8 cellular contexts compared by ENCODE assay signal in genomic region chr1:42913426-42914091, GRCh38. TPM values are rescaled to one million over a fixed set of nuclear protein-coding genes. Genes with fewer than 3 reads are reported as not detected.
A peak's percentile ranks its signal among the peaks of the same experiment; 100 is the strongest.
DNase-seq lines count a peak whose midpoint lies in the region; ATAC-seq, FAIRE-seq and TF ChIP-seq lines count a peak whose summit lies in the region.

No MANE protein-coding gene starts in this region.

- peak; percentile 72 for FAIRE-seq in GM18507 (lab: Jason Lieb, UNC)

- H3K27ac ChIP-seq in WERI-Rb-1 (no peak overlapping the region), vagina (no peak overlapping the region)

- no peak for TF ChIP-seq POLR2A in vagina (IDR thresholded peaks at IDR 0.05)

- ATAC-seq in mucosa of descending colon: peak; percentile 88
- ATAC-seq in GM18867 (IDR thresholded peaks at IDR 0.05; ENCODE audit: unreplicated experiment): no peak

- TF ChIP-seq CTCF in BE2C (IDR thresholded peaks at IDR 0.05; ENCODE audit: low read depth, low read length) (peak; percentile 72), WERI-Rb-1 (IDR thresholded peaks at IDR 0.05; ENCODE audit: low read depth, low read length) (peak; percentile 74), epithelial cell of proximal tubule (conservative IDR thresholded peaks at IDR 0.05; ENCODE audit: low read depth, low read length) (peak; percentile 92), mucosa of descending colon (IDR thresholded peaks at IDR 0.05) (peak; percentile 47), vagina (IDR thresholded peaks at IDR 0.05) (peak; percentile 68 to 95 (median 70))

- H3K27me3 ChIP-seq in BE2C (no peaks in the 10 kb centered on the region), WERI-Rb-1 (ENCODE audit: insufficient read depth, low read depth, severe bottlenecking) (no peaks in the 10 kb centered on the region), vagina (no peaks in the 10 kb centered on the region)

- H3K4me1 ChIP-seq in BE2C (no peaks in the 10 kb centered on the region), mucosa of descending colon (ENCODE audit: low read depth) (no peaks in the 10 kb centered on the region), vagina (no peaks in the 10 kb centered on the region)

- intact Hi-C loops in mucosa of descending colon (cut with DNase I, micrococcal nuclease) (loop anchor here (2.0 kb wide), 2 partner anchors 159 to 161 kb away; no protein-coding TSS in a partner anchor), vagina (cut with DNase I) (loop anchor here (2.0 kb wide), 1 partner anchor 159 kb away; no protein-coding TSS in a partner anchor)

- no peak overlapping the region for H3K4me3 ChIP-seq in BE2C (ENCODE audit: low read depth, low read length)
- no peak overlapping the region for H3K4me3 ChIP-seq in WERI-Rb-1 (ENCODE audit: low read depth, low read length)
- no peak overlapping the region for H3K4me3 ChIP-seq in epithelial cell of proximal tubule (ENCODE audit: low read depth, low read length)
- H3K4me3 ChIP-seq in mucosa of descending colon: no peak overlapping the region
- H3K4me3 ChIP-seq in vagina: no peak overlapping the region

- H3K9me3 ChIP-seq in BE2C (no peaks in the 10 kb centered on the region; the same call in 1 of the 2 replicates), WERI-Rb-1 (ENCODE audit: severe bottlenecking) (peaks cover 21% of the 10 kb centered on the region), mucosa of descending colon (no peaks in the 10 kb centered on the region), vagina (no peaks in the 10 kb centered on the region)

- DNase-seq in BE2C (peak; percentile 50), GM18507 (ENCODE audit: extremely low spot score, insufficient read length, low read depth) (no peak), NCI-H2227 treated with DMSO at 0.1 percent for 48 hours (lab: John Stamatoyannopoulos, UW) (peak; percentile 10), WERI-Rb-1 (peak; percentile 57), epithelial cell of proximal tubule (ENCODE audit: low read depth) (no peak), mucosa of descending colon (peak in 1 of 3 donors; percentile 86), vagina (ENCODE audit: extremely low spot score in 2 of 2) (no peak)

- H3K36me3 ChIP-seq in BE2C (no peaks in the 10 kb centered on the region), WERI-Rb-1 (no peaks in the 10 kb centered on the region), mucosa of descending colon (ENCODE audit: low read depth) (no peaks in the 10 kb centered on the region), vagina (no peaks in the 10 kb centered on the region)

RNA-seq across cellular contexts. Expression of gene SLC2A1, which starts 45.1 kb away (rescaled TPM):
- 40.9 TPM for polyA plus RNA-seq in BE2C (2012; ENCODE audit: insufficient read depth, insufficient read length, low read depth)
- total RNA-seq in epithelial cell of proximal tubule: 374 and 598 TPM in 2 replicates
- total RNA-seq in mucosa of descending colon: 10 to 100 TPM; 36.0 to 81.2 (median 74.3) TPM
- total RNA-seq in vagina: 286 TPM

Comparison
In these comparisons a context has a peak if more than half of its experiments do, and no peak if none do; other contexts are left out.
1. DNase-seq: peak in BE2C (single experiment), NCI-H2227 treated with DMSO at 0.1 percent for 48 hours (single experiment) and WERI-Rb-1 (single experiment); none in GM18507 (single experiment), epithelial cell of proximal tubule (single experiment) and vagina (0 of 2).
2. Peak in every context shown above with its lines, with median percentiles within 50 percentile points of each other: CTCF ChIP-seq.